In genomic region chr6:141316236-141316635, GRCh38 we compare ENCODE assay signal across 19 cellular contexts.
A peak's percentile ranks its signal among the peaks of the same experiment; 100 is the strongest.
DNase-seq lines count a peak whose midpoint lies in the region; ATAC-seq and TF ChIP-seq lines count a peak whose summit lies in the region.
"Had no signal": no experiment of that assay in that cellular context is flagged by ENCODE, and none has a peak within 500 bp of the region (broad histone marks: within the 10 kb centered on the region; RNA-seq: fewer than 3 reads in every experiment).

No MANE protein-coding gene starts in this region.

- no peaks in the 10 kb centered on the region for H3K9me3 ChIP-seq in SJSA1 (replicated peaks)
- H3K9me3 ChIP-seq in CD4-positive, alpha-beta T cell (ENCODE audit: control insufficient read depth, low read length): no peaks in the 10 kb centered on the region
- H3K9me3 ChIP-seq: BLaER1, HAP-1 had no signal

- no peaks in the 10 kb centered on the region for H3K4me1 Mint-ChIP-seq in CD4-positive, alpha-beta T cell (ENCODE audit: low read depth)
- H3K4me1 Mint-ChIP-seq: B cell; CD4-positive, CD25-positive, alpha-beta regulatory T cell; CD8-positive, alpha-beta memory T cell had no signal

- POLR2A ChIA-PET in CD4-positive, alpha-beta T cell (lab: Charles Lee): no interaction called here

- H3K9me3 Mint-ChIP-seq in CD4-positive, alpha-beta T cell: no peaks in the 10 kb centered on the region
- H3K9me3 Mint-ChIP-seq: CD4-positive, CD25-positive, alpha-beta regulatory T cell; CD8-positive, alpha-beta memory T cell; HFFc6 had no signal

- H3K36me3 Mint-ChIP-seq in CD4-positive, alpha-beta T cell (ENCODE audit: low read depth): no peaks in the 10 kb centered on the region
- H3K36me3 Mint-ChIP-seq: CD4-positive, CD25-positive, alpha-beta regulatory T cell; CD8-positive, alpha-beta memory T cell had no signal

- H3K4me1 ChIP-seq in SJSA1 (replicated peaks): peaks cover 9% of the 10 kb centered on the region
- H3K4me1 ChIP-seq: BLaER1 had no signal

- H3K4me3 ChIP-seq in SJSA1: no peak overlapping the region
- H3K4me3 ChIP-seq: BLaER1, HAP-1 had no signal

- no peak overlapping the region for H3K4me3 Mint-ChIP-seq in CD4-positive, alpha-beta T cell
- H3K4me3 Mint-ChIP-seq: B cell; CD4-positive, CD25-positive, alpha-beta regulatory T cell; CD8-positive, alpha-beta memory T cell; HFFc6 had no signal

- no peaks in the 10 kb centered on the region for H3K27me3 ChIP-seq in SJSA1 (replicated peaks)
- no peaks in the 10 kb centered on the region for H3K27me3 ChIP-seq in CD4-positive, alpha-beta T cell (ENCODE audit: control insufficient read depth, insufficient read depth, low read length)
- H3K27me3 ChIP-seq: BLaER1 had no signal

- intact Hi-C loops in CD4-positive, alpha-beta T cell (cut with DNase I, micrococcal nuclease): no loop called here

- no peak for TF ChIP-seq CTCF in CD4-positive, alpha-beta T cell (IDR thresholded peaks at IDR 0.05)

- H3K27ac ChIP-seq in SJSA1: peak overlapping the region; percentile 30
- no peak overlapping the region for H3K27ac ChIP-seq in CD4-positive, alpha-beta T cell (ENCODE audit: low read depth, low read length)
- H3K27ac ChIP-seq: 22Rv1, BLaER1, C4-2B had no signal

- ATAC-seq in CD4-positive, alpha-beta T cell (ENCODE audit: poor library complexity): no peak
- no peak for ATAC-seq in HG03457 (IDR thresholded peaks at IDR 0.05; ENCODE audit: unreplicated experiment)

- DNase-seq in Daoy (ENCODE audit: low read depth) (peak; percentile 29), SJSA1 (ENCODE audit: low read depth in 1 of 2, low spot score in 2 of 2) (peak; percentile 21 to 42), astrocyte of the hippocampus (ENCODE audit: low read depth, low spot score) (peak; percentile 20), renal cortical epithelial cell (ENCODE audit: low read depth) (peak; percentile 13), DMS114 treated with DMSO at 0.1 percent for 48 hours (lab: John Stamatoyannopoulos, UW; ENCODE audit: unreplicated experiment) (no peak)
- DNase-seq in CD4-positive, alpha-beta T cell: no peak
- DNase-seq: CD4-positive, CD25-positive, alpha-beta regulatory T cell; CD8-positive, alpha-beta memory T cell; DMS 273 treated with DMSO at 0.1 percent for 48 hours; DMS53; DMS79 treated with DMSO at 0.1 percent for 48 hours; GOT3; HFFc6 had no signal

- no peaks in the 10 kb centered on the region for H3K27me3 Mint-ChIP-seq in CD4-positive, alpha-beta T cell

- H3K36me3 ChIP-seq in SJSA1: no peaks in the 10 kb centered on the region
- H3K36me3 ChIP-seq: BLaER1, HAP-1 had no signal

- H3K27ac Mint-ChIP-seq in CD4-positive, alpha-beta T cell: no peak overlapping the region
- H3K27ac Mint-ChIP-seq: B cell; CD4-positive, CD25-positive, alpha-beta regulatory T cell; CD8-positive, alpha-beta memory T cell; HFFc6 had no signal

- CTCF ChIA-PET in CD4-positive, alpha-beta T cell (lab: Charles Lee): no interaction called here

Comparison
In these comparisons a context has a peak if more than half of its experiments do, and no peak if none do; other contexts are left out.
1. DNase-seq: peak in Daoy (single experiment), SJSA1 (2 of 2), astrocyte of the hippocampus (single experiment) and renal cortical epithelial cell (single experiment); none in DMS114 treated with DMSO at 0.1 percent for 48 hours (single experiment) and CD4-positive, alpha-beta T cell (0 of 10).